ENCODE assay signal across 1 cellular context in genomic region chr12:104736307-104736706, GRCh38.
TF ChIP-seq lines count a peak whose summit lies in the region.

No MANE protein-coding gene starts in this region.

TF ChIP-seq in IMR-90, 13 proteins besides CTCF, POLR2A, EP300 and RAD21 (continued from another document):
- TF ChIP-seq USF2 (IDR thresholded peaks at IDR 0.05; ENCODE audit: low read depth, low read length) (no peak), FOS (IDR thresholded peaks at IDR 0.05; ENCODE audit: low read depth, low read length) (no peak), MXI1 (IDR thresholded peaks at IDR 0.05; ENCODE audit: borderline replicate concordance, low read depth, low read length) (no peak), RFX5 (IDR thresholded peaks at IDR 0.05; ENCODE audit: low read depth, low read length) (no peak), RCOR1 (IDR thresholded peaks at IDR 0.05; ENCODE audit: insufficient replicate concordance, low read length) (no peak), CEBPB (IDR thresholded peaks at IDR 0.05; ENCODE audit: low read depth, low read length) (no peak), CHD1 (IDR thresholded peaks at IDR 0.05; ENCODE audit: low read depth, low read length) (no peak), NFE2L2 (IDR thresholded peaks at IDR 0.05; ENCODE audit: low read depth, low read length) (no peak), SMC3 (IDR thresholded peaks at IDR 0.05; ENCODE audit: low read depth, low read length) (no peak), ELK1 (IDR thresholded peaks at IDR 0.05; ENCODE audit: borderline replicate concordance, low read depth, low read length) (no peak), MAZ (IDR thresholded peaks at IDR 0.05; ENCODE audit: borderline replicate concordance, low read depth, low read length) (no peak), BHLHE40 (IDR thresholded peaks at IDR 0.05; ENCODE audit: low read depth, low read length) (no peak)
